1 cellular context compared by ENCODE assay signal in the genomic region with DNA sequence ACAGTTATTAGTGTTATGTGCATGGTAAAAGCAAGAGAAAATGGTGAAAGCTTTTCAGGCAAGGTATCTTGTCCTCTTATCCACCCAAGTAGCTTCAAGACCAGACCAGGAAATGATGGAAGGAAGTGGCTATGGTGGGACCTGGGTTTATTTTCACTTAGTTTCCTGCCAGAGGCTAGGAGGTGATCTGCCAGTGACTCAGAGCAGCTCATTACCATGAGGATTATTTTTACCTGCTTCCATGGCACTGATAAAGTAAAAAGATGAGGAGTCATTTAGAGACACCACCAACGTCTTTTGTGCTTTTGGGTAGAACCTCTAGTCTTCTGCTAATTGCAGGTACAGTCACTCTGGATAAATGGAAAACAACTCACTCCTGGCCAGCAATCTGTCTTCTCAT.
TF ChIP-seq lines count a peak whose summit lies in the region.

No MANE protein-coding gene starts in this region.

TF ChIP-seq in H1, 55 proteins besides CTCF, POLR2A, EP300 and RAD21:
- TF ChIP-seq RXRA (IDR thresholded peaks at IDR 0.05; ENCODE audit: insufficient read depth, low read depth, low read length) = no peak
- no peak for TF ChIP-seq SIN3A (conservative IDR thresholded peaks at IDR 0.05 in 1 of 2, IDR thresholded peaks at IDR 0.05 in 1 of 2; ENCODE audit: low read depth in 1 of 2, low read length in 2 of 2)
- no peak for TF ChIP-seq SIX5 (IDR thresholded peaks at IDR 0.05; ENCODE audit: low read depth, low read length)
- TF ChIP-seq, protein P1, sequence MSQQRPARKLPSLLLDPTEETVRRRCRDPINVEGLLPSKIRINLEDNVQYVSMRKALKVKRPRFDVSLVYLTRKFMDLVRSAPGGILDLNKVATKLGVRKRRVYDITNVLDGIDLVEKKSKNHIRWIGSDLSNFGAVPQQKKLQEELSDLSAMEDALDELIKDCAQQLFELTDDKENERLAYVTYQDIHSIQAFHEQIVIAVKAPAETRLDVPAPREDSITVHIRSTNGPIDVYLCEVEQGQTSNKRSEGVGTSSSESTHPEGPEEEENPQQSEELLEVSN (IDR thresholded peaks at IDR 0.05) = no peak
- TF ChIP-seq BCL11A (IDR thresholded peaks at IDR 0.05; ENCODE audit: low read depth in 2 of 2, low read length in 2 of 2) = no peak
- no peak for TF ChIP-seq JUND (IDR thresholded peaks at IDR 0.05; ENCODE audit: low read length)
- TF ChIP-seq ZNF274 (IDR thresholded peaks at IDR 0.05; ENCODE audit: borderline replicate concordance, extremely low read depth, low read length) = no peak
- TF ChIP-seq KDM5A (IDR thresholded peaks at IDR 0.05; ENCODE audit: low read length) = no peak
- no peak for TF ChIP-seq FOSL1 (IDR thresholded peaks at IDR 0.05; ENCODE audit: insufficient read depth, low read depth, low read length)
- TF ChIP-seq RNF2 (IDR thresholded peaks at IDR 0.05; ENCODE audit: borderline replicate concordance, low read depth, low read length, missing control alignments, poor library complexity, severe bottlenecking) = no peak
TF ChIP-seq in H1: peak in this region for 0.
